ENCODE assay signal across 7 cellular contexts in genomic region chr7:45235905-45236304, GRCh38.
"Had no signal": no experiment of that assay in that cellular context is flagged by ENCODE, and none has a peak within 500 bp of the region (broad histone marks: within the 10 kb centered on the region; RNA-seq: fewer than 3 reads in every experiment).

No MANE protein-coding gene starts in this region.

- DNase-seq: GDM1, GF-D8 had no signal

- ATAC-seq: GM12878 had no signal

- FAIRE-seq: GM12878, GM12891, GM12892, GM18507, GM19239 had no signal

- H3K4me3 ChIP-seq: GM12878 had no signal
